In the genomic region with DNA sequence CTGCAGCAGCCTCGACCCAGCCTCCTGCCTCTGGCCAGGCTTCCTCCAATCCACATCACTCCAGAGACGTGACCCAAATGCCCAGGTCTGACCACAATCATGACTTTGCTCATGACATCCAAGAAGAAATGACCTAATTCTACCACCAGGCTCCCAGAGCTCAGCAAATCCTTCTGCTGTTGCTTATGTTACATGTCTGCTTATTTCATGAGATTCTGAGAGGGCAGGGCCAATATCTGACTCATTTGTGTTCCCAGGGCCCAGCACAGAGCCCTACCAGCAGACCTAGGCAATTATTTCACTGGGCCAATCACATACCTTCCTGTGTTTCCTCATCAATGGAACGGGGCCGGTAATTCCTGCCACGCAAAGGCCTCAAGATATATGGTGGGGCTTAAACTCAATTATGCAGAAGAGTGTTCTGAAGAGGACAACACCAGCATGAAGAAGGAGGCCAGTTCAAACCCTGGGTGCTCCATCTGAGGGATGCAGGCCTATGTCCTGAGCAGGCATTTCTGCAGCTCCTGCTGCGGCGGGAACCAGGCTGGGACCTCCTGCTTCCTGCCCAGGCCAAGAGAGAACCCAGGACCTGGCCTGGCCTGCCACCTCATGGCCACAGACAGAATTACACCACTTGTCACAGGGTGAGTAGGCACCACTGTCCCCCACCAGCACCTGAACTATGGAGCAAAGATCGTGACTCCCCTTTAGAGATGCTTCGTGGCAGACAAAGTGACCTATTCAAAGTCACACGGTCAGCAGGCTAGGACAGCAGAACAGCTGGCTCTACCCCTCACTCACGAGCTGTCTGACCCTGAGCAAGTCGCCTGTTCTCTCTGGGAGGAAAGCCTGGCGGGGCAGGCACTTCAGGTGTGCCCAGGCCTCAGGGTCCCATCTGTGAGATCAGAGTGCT, we compare ENCODE assay signal across 1 cellular context.
TF ChIP-seq lines count a peak whose summit lies in the region.

No MANE protein-coding gene starts in this region.

TF ChIP-seq in H1, 55 proteins besides CTCF, POLR2A, EP300 and RAD21 (continued from another document):
- TF ChIP-seq RBBP5 (IDR thresholded peaks at IDR 0.05; ENCODE audit: borderline replicate concordance, low read depth, low read length) (no peak), SIN3A (conservative IDR thresholded peaks at IDR 0.05 in 1 of 2, IDR thresholded peaks at IDR 0.05 in 1 of 2; ENCODE audit: low read depth in 1 of 2, low read length in 2 of 2) (peak in 1 of 2 experiments; percentile 62; a peak in 2 of 4 replicates), SIRT6 (IDR thresholded peaks at IDR 0.05; ENCODE audit: low read length) (no peak), MAX (IDR thresholded peaks at IDR 0.05) (peak; percentile 66), ASH2L (IDR thresholded peaks at IDR 0.05; ENCODE audit: low read length) (no peak), RFX5 (IDR thresholded peaks at IDR 0.05; ENCODE audit: borderline replicate concordance, low read depth, low read length) (no peak), TAF1 (IDR thresholded peaks at IDR 0.05; ENCODE audit: low read depth, low read length) (no peak), RXRA (IDR thresholded peaks at IDR 0.05; ENCODE audit: insufficient read depth, low read depth, low read length) (no peak), EGR1 (IDR thresholded peaks at IDR 0.05; ENCODE audit: borderline replicate concordance, low read depth, low read length) (no peak), SP4 (IDR thresholded peaks at IDR 0.05; ENCODE audit: low read length) (no peak), GABPA (IDR thresholded peaks at IDR 0.05; ENCODE audit: borderline replicate concordance, insufficient read depth, low read length) (peak; percentile 72; the same call in 1 of the 2 replicates), BRCA1 (IDR thresholded peaks at IDR 0.05; ENCODE audit: low read depth, low read length) (no peak), KDM5A (IDR thresholded peaks at IDR 0.05; ENCODE audit: low read length) (no peak), CHD1 (IDR thresholded peaks at IDR 0.05; ENCODE audit: low read depth, low read length) (no peak), GTF2F1 (IDR thresholded peaks at IDR 0.05; ENCODE audit: borderline replicate concordance, low read depth, low read length) (no peak), SP1 (IDR thresholded peaks at IDR 0.05; ENCODE audit: low read depth, low read length) (no peak), CREB1 (IDR thresholded peaks at IDR 0.05) (no peak; the same call in 1 of the 2 replicates), CBX5 (IDR thresholded peaks at IDR 0.05; ENCODE audit: low read depth, low read length) (no peak), KDM4A (IDR thresholded peaks at IDR 0.05; ENCODE audit: low read depth, low read length, severe bottlenecking) (no peak), POLR2AphosphoS5 (IDR thresholded peaks at IDR 0.05; ENCODE audit: low read depth, low read length) (no peak; the same call in 1 of the 2 replicates), ATF3 (IDR thresholded peaks at IDR 0.05; ENCODE audit: insufficient read depth, low read depth, low read length) (no peak), HDAC6 (IDR thresholded peaks at IDR 0.05; ENCODE audit: low read depth, low read length) (no peak), MAFK (IDR thresholded peaks at IDR 0.05; ENCODE audit: low read depth, low read length) (0 out of 2 replicates have a peak, but pooled peaks have one; percentile 18), HDAC2 (IDR thresholded peaks at IDR 0.05; ENCODE audit: borderline replicate concordance in 1 of 2, low read depth in 2 of 2, low read length in 2 of 2) (no peak), SUZ12 (IDR thresholded peaks at IDR 0.05; ENCODE audit: low read length) (no peak), CEBPB (IDR thresholded peaks at IDR 0.05; ENCODE audit: low read depth, low read length) (no peak), CBX8 (IDR thresholded peaks at IDR 0.05; ENCODE audit: borderline replicate concordance, low read depth, low read length) (no peak), TCF12 (IDR thresholded peaks at IDR 0.05; ENCODE audit: low read depth, low read length) (no peak), EZH2 (IDR thresholded peaks at IDR 0.05; ENCODE audit: low read depth, low read length, severe bottlenecking) (no peak), TBP (IDR thresholded peaks at IDR 0.05; ENCODE audit: low read depth, low read length) (no peak), CTBP2 (IDR thresholded peaks at IDR 0.05; ENCODE audit: borderline replicate concordance, insufficient read depth, insufficient read length, low read length) (no peak), ZNF274 (IDR thresholded peaks at IDR 0.05; ENCODE audit: borderline replicate concordance, extremely low read depth, low read length) (no peak), TEAD4 (IDR thresholded peaks at IDR 0.05; ENCODE audit: low read depth, low read length) (no peak), NANOG (IDR thresholded peaks at IDR 0.05; ENCODE audit: insufficient read depth, low read depth, low read length, poor library complexity, severe bottlenecking) (no peak), FOSL1 (IDR thresholded peaks at IDR 0.05; ENCODE audit: insufficient read depth, low read depth, low read length) (no peak), JUND (IDR thresholded peaks at IDR 0.05; ENCODE audit: low read length) (no peak), SIX5 (IDR thresholded peaks at IDR 0.05; ENCODE audit: low read depth, low read length) (no peak), YY1 (IDR thresholded peaks at IDR 0.05; ENCODE audit: low read depth, low read length) (0 out of 2 replicates have a peak, but pooled peaks have one; percentile 39), RNF2 (IDR thresholded peaks at IDR 0.05; ENCODE audit: borderline replicate concordance, low read depth, low read length, missing control alignments, poor library complexity, severe bottlenecking) (no peak), JUN (IDR thresholded peaks at IDR 0.05; ENCODE audit: low read depth, low read length) (no peak), SAP30 (IDR thresholded peaks at IDR 0.05; ENCODE audit: insufficient read depth, insufficient replicate concordance, low read length) (no peak), BCL11A (IDR thresholded peaks at IDR 0.05; ENCODE audit: low read depth in 2 of 2, low read length in 2 of 2) (no peak), TAF7 (optimal IDR thresholded peaks at IDR 0.05; ENCODE audit: borderline replicate concordance, low read depth, low read length) (no peak), SP2 (IDR thresholded peaks at IDR 0.05; ENCODE audit: low read length) (no peak), POU5F1 (IDR thresholded peaks at IDR 0.05; ENCODE audit: low read depth, low read length) (no peak), KDM1A (IDR thresholded peaks at IDR 0.05; ENCODE audit: borderline replicate concordance, low read length) (no peak), NRF1 (IDR thresholded peaks at IDR 0.05; ENCODE audit: low read depth, low read length) (no peak), CHD2 (IDR thresholded peaks at IDR 0.05; ENCODE audit: low read length) (no peak)
- TF ChIP-seq, protein P1, sequence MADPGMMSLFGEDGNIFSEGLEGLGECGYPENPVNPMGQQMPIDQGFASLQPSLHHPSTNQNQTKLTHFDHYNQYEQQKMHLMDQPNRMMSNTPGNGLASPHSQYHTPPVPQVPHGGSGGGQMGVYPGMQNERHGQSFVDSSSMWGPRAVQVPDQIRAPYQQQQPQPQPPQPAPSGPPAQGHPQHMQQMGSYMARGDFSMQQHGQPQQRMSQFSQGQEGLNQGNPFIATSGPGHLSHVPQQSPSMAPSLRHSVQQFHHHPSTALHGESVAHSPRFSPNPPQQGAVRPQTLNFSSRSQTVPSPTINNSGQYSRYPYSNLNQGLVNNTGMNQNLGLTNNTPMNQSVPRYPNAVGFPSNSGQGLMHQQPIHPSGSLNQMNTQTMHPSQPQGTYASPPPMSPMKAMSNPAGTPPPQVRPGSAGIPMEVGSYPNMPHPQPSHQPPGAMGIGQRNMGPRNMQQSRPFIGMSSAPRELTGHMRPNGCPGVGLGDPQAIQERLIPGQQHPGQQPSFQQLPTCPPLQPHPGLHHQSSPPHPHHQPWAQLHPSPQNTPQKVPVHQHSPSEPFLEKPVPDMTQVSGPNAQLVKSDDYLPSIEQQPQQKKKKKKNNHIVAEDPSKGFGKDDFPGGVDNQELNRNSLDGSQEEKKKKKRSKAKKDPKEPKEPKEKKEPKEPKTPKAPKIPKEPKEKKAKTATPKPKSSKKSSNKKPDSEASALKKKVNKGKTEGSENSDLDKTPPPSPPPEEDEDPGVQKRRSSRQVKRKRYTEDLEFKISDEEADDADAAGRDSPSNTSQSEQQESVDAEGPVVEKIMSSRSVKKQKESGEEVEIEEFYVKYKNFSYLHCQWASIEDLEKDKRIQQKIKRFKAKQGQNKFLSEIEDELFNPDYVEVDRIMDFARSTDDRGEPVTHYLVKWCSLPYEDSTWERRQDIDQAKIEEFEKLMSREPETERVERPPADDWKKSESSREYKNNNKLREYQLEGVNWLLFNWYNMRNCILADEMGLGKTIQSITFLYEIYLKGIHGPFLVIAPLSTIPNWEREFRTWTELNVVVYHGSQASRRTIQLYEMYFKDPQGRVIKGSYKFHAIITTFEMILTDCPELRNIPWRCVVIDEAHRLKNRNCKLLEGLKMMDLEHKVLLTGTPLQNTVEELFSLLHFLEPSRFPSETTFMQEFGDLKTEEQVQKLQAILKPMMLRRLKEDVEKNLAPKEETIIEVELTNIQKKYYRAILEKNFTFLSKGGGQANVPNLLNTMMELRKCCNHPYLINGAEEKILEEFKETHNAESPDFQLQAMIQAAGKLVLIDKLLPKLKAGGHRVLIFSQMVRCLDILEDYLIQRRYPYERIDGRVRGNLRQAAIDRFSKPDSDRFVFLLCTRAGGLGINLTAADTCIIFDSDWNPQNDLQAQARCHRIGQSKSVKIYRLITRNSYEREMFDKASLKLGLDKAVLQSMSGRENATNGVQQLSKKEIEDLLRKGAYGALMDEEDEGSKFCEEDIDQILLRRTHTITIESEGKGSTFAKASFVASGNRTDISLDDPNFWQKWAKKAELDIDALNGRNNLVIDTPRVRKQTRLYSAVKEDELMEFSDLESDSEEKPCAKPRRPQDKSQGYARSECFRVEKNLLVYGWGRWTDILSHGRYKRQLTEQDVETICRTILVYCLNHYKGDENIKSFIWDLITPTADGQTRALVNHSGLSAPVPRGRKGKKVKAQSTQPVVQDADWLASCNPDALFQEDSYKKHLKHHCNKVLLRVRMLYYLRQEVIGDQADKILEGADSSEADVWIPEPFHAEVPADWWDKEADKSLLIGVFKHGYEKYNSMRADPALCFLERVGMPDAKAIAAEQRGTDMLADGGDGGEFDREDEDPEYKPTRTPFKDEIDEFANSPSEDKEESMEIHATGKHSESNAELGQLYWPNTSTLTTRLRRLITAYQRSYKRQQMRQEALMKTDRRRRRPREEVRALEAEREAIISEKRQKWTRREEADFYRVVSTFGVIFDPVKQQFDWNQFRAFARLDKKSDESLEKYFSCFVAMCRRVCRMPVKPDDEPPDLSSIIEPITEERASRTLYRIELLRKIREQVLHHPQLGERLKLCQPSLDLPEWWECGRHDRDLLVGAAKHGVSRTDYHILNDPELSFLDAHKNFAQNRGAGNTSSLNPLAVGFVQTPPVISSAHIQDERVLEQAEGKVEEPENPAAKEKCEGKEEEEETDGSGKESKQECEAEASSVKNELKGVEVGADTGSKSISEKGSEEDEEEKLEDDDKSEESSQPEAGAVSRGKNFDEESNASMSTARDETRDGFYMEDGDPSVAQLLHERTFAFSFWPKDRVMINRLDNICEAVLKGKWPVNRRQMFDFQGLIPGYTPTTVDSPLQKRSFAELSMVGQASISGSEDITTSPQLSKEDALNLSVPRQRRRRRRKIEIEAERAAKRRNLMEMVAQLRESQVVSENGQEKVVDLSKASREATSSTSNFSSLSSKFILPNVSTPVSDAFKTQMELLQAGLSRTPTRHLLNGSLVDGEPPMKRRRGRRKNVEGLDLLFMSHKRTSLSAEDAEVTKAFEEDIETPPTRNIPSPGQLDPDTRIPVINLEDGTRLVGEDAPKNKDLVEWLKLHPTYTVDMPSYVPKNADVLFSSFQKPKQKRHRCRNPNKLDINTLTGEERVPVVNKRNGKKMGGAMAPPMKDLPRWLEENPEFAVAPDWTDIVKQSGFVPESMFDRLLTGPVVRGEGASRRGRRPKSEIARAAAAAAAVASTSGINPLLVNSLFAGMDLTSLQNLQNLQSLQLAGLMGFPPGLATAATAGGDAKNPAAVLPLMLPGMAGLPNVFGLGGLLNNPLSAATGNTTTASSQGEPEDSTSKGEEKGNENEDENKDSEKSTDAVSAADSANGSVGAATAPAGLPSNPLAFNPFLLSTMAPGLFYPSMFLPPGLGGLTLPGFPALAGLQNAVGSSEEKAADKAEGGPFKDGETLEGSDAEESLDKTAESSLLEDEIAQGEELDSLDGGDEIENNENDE (IDR thresholded peaks at IDR 0.05; ENCODE audit: insufficient replicate concordance, low read length), result no peak
- TF ChIP-seq, protein P2, sequence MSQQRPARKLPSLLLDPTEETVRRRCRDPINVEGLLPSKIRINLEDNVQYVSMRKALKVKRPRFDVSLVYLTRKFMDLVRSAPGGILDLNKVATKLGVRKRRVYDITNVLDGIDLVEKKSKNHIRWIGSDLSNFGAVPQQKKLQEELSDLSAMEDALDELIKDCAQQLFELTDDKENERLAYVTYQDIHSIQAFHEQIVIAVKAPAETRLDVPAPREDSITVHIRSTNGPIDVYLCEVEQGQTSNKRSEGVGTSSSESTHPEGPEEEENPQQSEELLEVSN (IDR thresholded peaks at IDR 0.05), result 0 out of 2 replicates have a peak, but pooled peaks have one; percentile 51
